Comparison of ENCODE assay signal across 8 cellular contexts in genomic region chr11:26227311-26227710, GRCh38.
DNase-seq lines count a peak whose midpoint lies in the region; ATAC-seq and TF ChIP-seq lines count a peak whose summit lies in the region.

No MANE protein-coding gene starts in this region.

- H3K9me3 ChIP-seq in thoracic aorta: no peaks in the 10 kb centered on the region

- peaks cover 2% of the 10 kb centered on the region for H3K9me3 Mint-ChIP-seq in activated naive CD4-positive, alpha-beta T cell treated with anti-CD3 and anti-CD28 coated beads for 36 hours

- H3K4me1 ChIP-seq in thoracic aorta (ENCODE audit: control insufficient read depth in 1 of 2, low read depth in 2 of 2): no peaks in the 10 kb centered on the region

- no peak overlapping the region for H3K27ac ChIP-seq in thoracic aorta

- H3K27me3 ChIP-seq in BJ (ENCODE audit: control insufficient read depth, insufficient read depth, low read length): no peaks in the 10 kb centered on the region
- H3K27me3 ChIP-seq in thoracic aorta (replicated peaks; ENCODE audit: insufficient read depth): no peaks in the 10 kb centered on the region

- ATAC-seq in GM19328 (IDR thresholded peaks at IDR 0.05; ENCODE audit: unreplicated experiment): peak; percentile 81
- peak; percentile 81 for ATAC-seq in HG03432 (IDR thresholded peaks at IDR 0.05; ENCODE audit: unreplicated experiment)
- ATAC-seq in thoracic aorta (ENCODE audit: insufficient number of reproducible peaks, low FRiP score, low read depth): no peak

- TF ChIP-seq CTCF in BJ (IDR thresholded peaks at IDR 0.05; ENCODE audit: insufficient read depth, low read depth, low read length) (peak; percentile 53), thoracic aorta (IDR thresholded peaks at IDR 0.05) (peak; percentile 17)

- no peaks in the 10 kb centered on the region for H3K27me3 Mint-ChIP-seq in activated naive CD4-positive, alpha-beta T cell treated with anti-CD3 and anti-CD28 coated beads for 36 hours (ENCODE audit: low read depth)

- POLR2A ChIA-PET in BJ (lab: Charles Lee): no interaction called here

- CTCF ChIA-PET in BJ (lab: Yijun Ruan, JAX): interaction anchor here (1.0 to 4.3 kb wide), 7 partner anchors 49 to 423 kb away, joined by 3 to 54 read pairs (median 3); no protein-coding TSS in a partner anchor
- CTCF ChIA-PET in activated naive CD4-positive, alpha-beta T cell treated with anti-CD3 and anti-CD28 coated beads for 36 hours (lab: Charles Lee): no interaction called here

- intact Hi-C loops in activated naive CD4-positive, alpha-beta T cell treated with anti-CD3 and anti-CD28 coated beads for 36 hours (cut with micrococcal nuclease): no loop called here

- no peaks in the 10 kb centered on the region for H3K36me3 ChIP-seq in BJ (ENCODE audit: control insufficient read depth, insufficient read depth, low read length)
- no peaks in the 10 kb centered on the region for H3K36me3 ChIP-seq in thoracic aorta

- no peak overlapping the region for H3K27ac Mint-ChIP-seq in activated naive CD4-positive, alpha-beta T cell treated with anti-CD3 and anti-CD28 coated beads for 36 hours

- no peaks in the 10 kb centered on the region for H3K36me3 Mint-ChIP-seq in activated naive CD4-positive, alpha-beta T cell treated with anti-CD3 and anti-CD28 coated beads for 36 hours (ENCODE audit: low read depth)

- H3K4me1 Mint-ChIP-seq in activated naive CD4-positive, alpha-beta T cell treated with anti-CD3 and anti-CD28 coated beads for 36 hours (ENCODE audit: low read depth): no peaks in the 10 kb centered on the region

- no peak overlapping the region for H3K4me3 Mint-ChIP-seq in activated naive CD4-positive, alpha-beta T cell treated with anti-CD3 and anti-CD28 coated beads for 36 hours

- H3K4me3 ChIP-seq in BJ (ENCODE audit: low read depth, low read length) (no peak overlapping the region), thoracic aorta (no peak overlapping the region)

- DNase-seq in BJ (ENCODE audit: low read depth) (peak; percentile 76), RKO (ENCODE audit: low spot score) (peak; percentile 93), glomerular visceral epithelial cell (ENCODE audit: extremely low spot score) (peak; percentile 43), thoracic aorta (ENCODE audit: low spot score) (no peak), SHP77 treated with DMSO at 0.1 percent for 48 hours (lab: John Stamatoyannopoulos, UW) (no peak)
- DNase-seq in activated naive CD4-positive, alpha-beta T cell treated with anti-CD3 and anti-CD28 coated beads for 36 hours: no peak

Comparison
In these comparisons a context has a peak if more than half of its experiments do, and no peak if none do; other contexts are left out.
1. DNase-seq: peak in BJ (single experiment), RKO (single experiment) and glomerular visceral epithelial cell (single experiment); none in thoracic aorta (single experiment), SHP77 treated with DMSO at 0.1 percent for 48 hours (single experiment) and activated naive CD4-positive, alpha-beta T cell treated with anti-CD3 and anti-CD28 coated beads for 36 hours (single experiment).